ENCODE assay signal across 9 cellular contexts in the genomic region with DNA sequence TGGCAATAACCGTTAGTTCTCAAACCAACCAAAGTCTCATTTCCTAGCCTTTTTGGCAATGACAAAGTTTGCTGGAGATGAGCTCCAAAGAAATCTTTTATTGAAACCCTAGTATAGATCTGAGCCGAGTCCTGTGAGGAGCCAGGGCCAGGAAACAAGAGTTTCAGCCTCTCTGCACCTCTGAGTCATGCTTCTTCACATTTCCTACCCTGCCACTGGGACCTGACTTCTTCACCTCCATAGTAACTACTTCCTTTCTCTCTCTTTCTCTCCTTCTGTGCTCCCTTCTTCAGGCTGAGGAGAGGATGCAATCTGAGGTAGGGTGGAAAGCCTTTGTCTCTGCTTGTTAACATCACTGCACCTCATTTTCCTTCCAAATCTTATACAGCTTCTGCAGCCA. TPM values are rescaled to one million over a fixed set of nuclear protein-coding genes. Genes with fewer than 3 reads are reported as not detected.
DNase-seq lines count a peak whose midpoint lies in the region; ATAC-seq and TF ChIP-seq lines count a peak whose summit lies in the region.
"Had no signal": no experiment of that assay in that cellular context is flagged by ENCODE, and none has a peak within 500 bp of the region (broad histone marks: within the 10 kb centered on the region; RNA-seq: fewer than 3 reads in every experiment).

No MANE protein-coding gene starts in this region.

- intact Hi-C loops in Right ventricle myocardium inferior (cut with DNase I) = loop anchor here (2.0 kb wide), 1 partner anchor 51 kb away; no protein-coding TSS in a partner anchor
- intact Hi-C loops in cardiac septum (cut with DNase I) = loop anchor here (5.0 kb wide), 1 partner anchor 143 kb away; no protein-coding TSS in a partner anchor
- intact Hi-C loops in esophagus squamous epithelium (cut with DNase I) = loop anchor here (5.0 to 10.0 kb wide), 2 partner anchors 233 to 265 kb away; no protein-coding TSS in a partner anchor

- H3K4me1 ChIP-seq in esophagus squamous epithelium = peaks cover 8 to 67% (median 52%) of the 10 kb centered on the region in 3 donors

- H3K27ac ChIP-seq in esophagus squamous epithelium = peak overlapping the region; percentile 19 to 83 (median 75)
- H3K27ac ChIP-seq in WERI-Rb-1 = no peak overlapping the region

- H3K27me3 ChIP-seq in esophagus squamous epithelium (no peaks in the 10 kb centered on the region), WERI-Rb-1 (ENCODE audit: insufficient read depth, low read depth, severe bottlenecking) (no peaks in the 10 kb centered on the region), H7 (ENCODE audit: control insufficient read depth, insufficient read depth, low read length) (no peaks in the 10 kb centered on the region)

- peaks cover 23% of the 10 kb centered on the region for H3K4me1 Mint-ChIP-seq in nephron progenitor cell

- 23 to 29% methylated on average over 2 of the region's 2 CpGs for WGBS in esophagus squamous epithelium, 2 donors

- H3K9me3 Mint-ChIP-seq in nephron progenitor cell = peaks cover 2% of the 10 kb centered on the region

- H3K36me3 Mint-ChIP-seq in nephron progenitor cell (ENCODE audit: low read depth) = peaks cover 64% of the 10 kb centered on the region

- no peaks in the 10 kb centered on the region for H3K27me3 Mint-ChIP-seq in nephron progenitor cell (ENCODE audit: low read depth, poor library complexity)

- peak; percentile 47 for ATAC-seq in Right ventricle myocardium inferior
- no peak for ATAC-seq in GM18870 (IDR thresholded peaks at IDR 0.05; ENCODE audit: unreplicated experiment)

- peaks cover 9 to 79% (median 16%) of the 10 kb centered on the region in 3 donors for H3K36me3 ChIP-seq in esophagus squamous epithelium
- peaks cover 89% of the 10 kb centered on the region for H3K36me3 ChIP-seq in WERI-Rb-1
- H3K36me3 ChIP-seq in H7 (replicated peaks; ENCODE audit: control insufficient read depth, insufficient read depth, low read length) = peaks cover 3% of the 10 kb centered on the region; the same call in 1 of the 2 replicates

- TF ChIP-seq CTCF in esophagus squamous epithelium (IDR thresholded peaks at IDR 0.05) = no peak
- no peak for TF ChIP-seq CTCF in nephron progenitor cell (IDR thresholded peaks at IDR 0.05)
- TF ChIP-seq CTCF in WERI-Rb-1 (IDR thresholded peaks at IDR 0.05; ENCODE audit: low read depth, low read length) = no peak

- H3K9me3 ChIP-seq in esophagus squamous epithelium = no peaks in the 10 kb centered on the region
- no peaks in the 10 kb centered on the region for H3K9me3 ChIP-seq in WERI-Rb-1 (ENCODE audit: severe bottlenecking)

- no peak overlapping the region for H3K4me3 Mint-ChIP-seq in nephron progenitor cell

- DNase-seq in Right ventricle myocardium inferior (ENCODE audit: missing footprints) (no peak), cardiac septum (ENCODE audit: low spot score) (no peak), esophagus squamous epithelium (lab: John Stamatoyannopoulos, UW) (no peak), nephron progenitor cell (no peak), WERI-Rb-1 (no peak), H7 (no peak), G401 (ENCODE audit: low spot score) (no peak)
- DNase-seq: NCI-H2107 had no signal

- in situ Hi-C loops in G401 (cut with HindIII; ENCODE audit: low sequenced_read_pairs) = loop anchor here (25.0 kb wide), 1 partner anchor 253 kb away; a partner anchor contains a TSS

- H3K4me3 ChIP-seq in esophagus squamous epithelium (no peak overlapping the region), WERI-Rb-1 (ENCODE audit: low read depth, low read length) (no peak overlapping the region), H7 (ENCODE audit: insufficient read depth, low read depth, low read length) (no peak overlapping the region)

- H3K27ac Mint-ChIP-seq in nephron progenitor cell = peak overlapping the region; percentile 91

- no peak for TF ChIP-seq POLR2A in esophagus squamous epithelium (IDR thresholded peaks at IDR 0.05)

RNA-seq across cellular contexts. Expression of a gene that starts 38.7 kb away (rescaled TPM):
- total RNA-seq in Right ventricle myocardium inferior = 22.6 TPM
- 24.7 TPM for total RNA-seq in cardiac septum
- 10 to 100 TPM; 10.1 to 17.2 (median 12.3) TPM for total RNA-seq in esophagus squamous epithelium
- total RNA-seq in H7 (2014; rRNA removed; shearing (Covaris generic)) = 55.8 and 57.6 TPM in 2 replicates
- total RNA-seq in G401 (2014; rRNA removed; shearing (Covaris generic)) = 22.9 and 32.7 TPM in 2 replicates
